25 cellular contexts compared by ENCODE assay signal in the genomic region with DNA sequence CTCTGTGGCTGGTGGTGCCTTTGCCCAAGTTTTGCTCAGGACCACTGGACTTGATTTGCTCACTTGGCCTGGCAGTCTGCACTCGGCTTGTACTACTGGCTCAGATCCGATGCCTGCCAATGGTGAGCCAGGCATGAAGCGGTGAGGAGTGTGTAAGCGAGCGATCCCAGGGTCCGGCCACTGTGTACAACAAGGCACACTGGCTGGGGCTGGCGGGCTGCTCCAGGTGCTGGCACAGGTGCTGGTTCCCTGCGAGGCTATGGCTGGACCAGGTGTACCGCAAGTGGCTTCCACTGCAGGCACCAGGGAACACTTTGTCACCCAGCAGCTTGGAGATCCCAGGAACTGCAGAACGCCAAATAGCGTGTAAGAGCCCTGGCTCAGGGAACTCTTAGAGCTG.
"Had no signal": no experiment of that assay in that cellular context is flagged by ENCODE, and none has a peak within 500 bp of the region (broad histone marks: within the 10 kb centered on the region; RNA-seq: fewer than 3 reads in every experiment).

No MANE protein-coding gene starts in this region.

- H3K4me1 ChIP-seq: colonic mucosa, esophagus squamous epithelium, gastrocnemius medialis, heart right ventricle, left lung had no signal

- H3K27ac Mint-ChIP-seq: dendritic cell treated with granulocyte-macrophage colony-stimulating factor and Interleukin-4, amounts not matched to agents 40 ng/mL and 50 ng/mL, for 4 days; effector memory CD8-positive, alpha-beta T cell; endodermal cell; memory B cell had no signal

- ATAC-seq: effector memory CD8-positive, alpha-beta T cell; esophagus mucosa; gastrocnemius medialis; heart right ventricle; left cardiac atrium; left lung; left ventricle myocardium superior had no signal

- H3K4me3 Mint-ChIP-seq: dendritic cell treated with granulocyte-macrophage colony-stimulating factor and Interleukin-4, amounts not matched to agents 40 ng/mL and 50 ng/mL, for 4 days; effector memory CD8-positive, alpha-beta T cell; endodermal cell; memory B cell had no signal

- H3K9me3 ChIP-seq: colonic mucosa, gastrocnemius medialis had no signal

- DNase-seq: colonic mucosa; cortex of kidney; effector CD8-positive, alpha-beta T cell; effector memory CD8-positive, alpha-beta T cell; endodermal cell; erythroblast; esophagus squamous epithelium; foreskin fibroblast; foreskin melanocyte; gastrocnemius medialis; glutamatergic neuron; head of caudate nucleus; heart right ventricle; hippocampal formation; left cardiac atrium; left ventricle myocardium superior; mammary epithelial cell; mesendoderm; midbrain had no signal

- H3K4me1 Mint-ChIP-seq: memory B cell had no signal

- H3K4me3 ChIP-seq: colonic mucosa, esophagus squamous epithelium, gastrocnemius medialis, heart right ventricle, left lung, lung had no signal

- H3K27ac ChIP-seq: colonic mucosa, epithelial cell of prostate, esophagus squamous epithelium, gastrocnemius medialis, heart right ventricle, left lung had no signal

- H3K36me3 ChIP-seq: colonic mucosa, esophagus squamous epithelium, gastrocnemius medialis, heart right ventricle, left lung had no signal

- H3K27me3 Mint-ChIP-seq: dendritic cell treated with granulocyte-macrophage colony-stimulating factor and Interleukin-4, amounts not matched to agents 40 ng/mL and 50 ng/mL, for 4 days; effector memory CD8-positive, alpha-beta T cell; memory B cell had no signal

- H3K27me3 ChIP-seq: colonic mucosa, esophagus squamous epithelium, gastrocnemius medialis, heart right ventricle, left lung had no signal
